ENCODE assay signal across 1 cellular context in genomic region chr4:154559931-154560801, GRCh38.
TF ChIP-seq lines count a peak whose summit lies in the region.

No MANE protein-coding gene starts in this region.

TF ChIP-seq in HepG2, 621 proteins besides CTCF, POLR2A, EP300 and RAD21 (continued from another document and continues in another):
- TF ChIP-seq ZUFSP (CRISPR knock-in tag; IDR thresholded peaks at IDR 0.05; ENCODE audit: borderline replicate concordance) (no peak), ZFP90 (CRISPR knock-in tag; IDR thresholded peaks at IDR 0.05; ENCODE audit: borderline replicate concordance) (peak; percentile 71; the same call in 1 of the 2 replicates), DBP (CRISPR knock-in tag; IDR thresholded peaks at IDR 0.05; ENCODE audit: not compliant biosample characterization) (no peak), NONO (IDR thresholded peaks at IDR 0.05) (no peak), NONO (CRISPR knock-in tag; conservative IDR thresholded peaks at IDR 0.05) (0 out of 2 replicates have a peak, but pooled peaks have one; percentile 36), IKZF4 (CRISPR knock-in tag; IDR thresholded peaks at IDR 0.05; ENCODE audit: borderline replicate concordance, low read depth, not compliant biosample characterization) (no peak), AFF4 (CRISPR knock-in tag; IDR thresholded peaks at IDR 0.05) (no peak), ZBTB10 (CRISPR knock-in tag; IDR thresholded peaks at IDR 0.05; ENCODE audit: borderline replicate concordance) (peak; percentile 54; the same call in 1 of the 2 replicates), PTBP1 (IDR thresholded peaks at IDR 0.05; ENCODE audit: low read depth, low read length, poor library complexity, severe bottlenecking) (no peak), ZNF7 (CRISPR knock-in tag; IDR thresholded peaks at IDR 0.05) (no peak), KMT2A (CRISPR knock-in tag; IDR thresholded peaks at IDR 0.05) (peak; percentile 50; the same call in 1 of the 2 replicates), POGK (CRISPR knock-in tag; conservative IDR thresholded peaks at IDR 0.05) (0 out of 2 replicates have a peak, but pooled peaks have one; percentile 26), THAP8 (CRISPR knock-in tag; IDR thresholded peaks at IDR 0.05; ENCODE audit: borderline replicate concordance) (no peak), SNRNP70 (IDR thresholded peaks at IDR 0.05; ENCODE audit: low read depth, low read length) (no peak), ZFP91 (CRISPR knock-in tag; IDR thresholded peaks at IDR 0.05; ENCODE audit: borderline replicate concordance) (peak; percentile 34; the same call in 1 of the 2 replicates), ZNF280B (CRISPR knock-in tag; IDR thresholded peaks at IDR 0.05; ENCODE audit: borderline replicate concordance) (no peak), PREB (CRISPR knock-in tag; IDR thresholded peaks at IDR 0.05) (no peak), ZNF468 (CRISPR knock-in tag; IDR thresholded peaks at IDR 0.05) (no peak), TFDP2 (CRISPR knock-in tag; IDR thresholded peaks at IDR 0.05) (no peak), FOXP1 (IDR thresholded peaks at IDR 0.05) (peak; percentile 53; the same call in 1 of the 2 replicates), FOXP1 (CRISPR knock-in tag; IDR thresholded peaks at IDR 0.05) (peak; percentile 98), RARG (CRISPR knock-in tag; IDR thresholded peaks at IDR 0.05; ENCODE audit: low read depth) (no peak), ETS1 (CRISPR knock-in tag; IDR thresholded peaks at IDR 0.05) (no peak), MED8 (CRISPR knock-in tag; IDR thresholded peaks at IDR 0.05; ENCODE audit: insufficient replicate concordance) (no peak), SIX1 (CRISPR knock-in tag; IDR thresholded peaks at IDR 0.05; ENCODE audit: borderline replicate concordance) (peak; percentile 72; the same call in 1 of the 2 replicates), ZNF768 (CRISPR knock-in tag; IDR thresholded peaks at IDR 0.05) (no peak; the same call in 1 of the 2 replicates), ZNF329 (CRISPR knock-in tag; IDR thresholded peaks at IDR 0.05; ENCODE audit: low read depth) (0 out of 2 replicates have a peak, but pooled peaks have one; percentile 9), SOX5 (CRISPR knock-in tag; IDR thresholded peaks at IDR 0.05; ENCODE audit: borderline replicate concordance) (peak; percentile 96), ZNF333 (CRISPR knock-in tag; IDR thresholded peaks at IDR 0.05; ENCODE audit: borderline replicate concordance) (no peak), POGZ (CRISPR knock-in tag; IDR thresholded peaks at IDR 0.05) (peak; percentile 49; the same call in 1 of the 2 replicates), SMYD3 (CRISPR knock-in tag; IDR thresholded peaks at IDR 0.05) (0 out of 2 replicates have a peak, but pooled peaks have one; percentile 56), EHMT2 (IDR thresholded peaks at IDR 0.05; ENCODE audit: borderline replicate concordance, low read depth, low read length) (peak; percentile 73; the same call in 1 of the 2 replicates), RBAK (CRISPR knock-in tag; IDR thresholded peaks at IDR 0.05) (no peak), NFKBIZ (CRISPR knock-in tag; IDR thresholded peaks at IDR 0.05) (peak; percentile 80), MTF1 (CRISPR knock-in tag; IDR thresholded peaks at IDR 0.05) (no peak), NR3C1 (CRISPR knock-in tag; IDR thresholded peaks at IDR 0.05) (no peak)
